8 cellular contexts compared by ENCODE assay signal in the genomic region with DNA sequence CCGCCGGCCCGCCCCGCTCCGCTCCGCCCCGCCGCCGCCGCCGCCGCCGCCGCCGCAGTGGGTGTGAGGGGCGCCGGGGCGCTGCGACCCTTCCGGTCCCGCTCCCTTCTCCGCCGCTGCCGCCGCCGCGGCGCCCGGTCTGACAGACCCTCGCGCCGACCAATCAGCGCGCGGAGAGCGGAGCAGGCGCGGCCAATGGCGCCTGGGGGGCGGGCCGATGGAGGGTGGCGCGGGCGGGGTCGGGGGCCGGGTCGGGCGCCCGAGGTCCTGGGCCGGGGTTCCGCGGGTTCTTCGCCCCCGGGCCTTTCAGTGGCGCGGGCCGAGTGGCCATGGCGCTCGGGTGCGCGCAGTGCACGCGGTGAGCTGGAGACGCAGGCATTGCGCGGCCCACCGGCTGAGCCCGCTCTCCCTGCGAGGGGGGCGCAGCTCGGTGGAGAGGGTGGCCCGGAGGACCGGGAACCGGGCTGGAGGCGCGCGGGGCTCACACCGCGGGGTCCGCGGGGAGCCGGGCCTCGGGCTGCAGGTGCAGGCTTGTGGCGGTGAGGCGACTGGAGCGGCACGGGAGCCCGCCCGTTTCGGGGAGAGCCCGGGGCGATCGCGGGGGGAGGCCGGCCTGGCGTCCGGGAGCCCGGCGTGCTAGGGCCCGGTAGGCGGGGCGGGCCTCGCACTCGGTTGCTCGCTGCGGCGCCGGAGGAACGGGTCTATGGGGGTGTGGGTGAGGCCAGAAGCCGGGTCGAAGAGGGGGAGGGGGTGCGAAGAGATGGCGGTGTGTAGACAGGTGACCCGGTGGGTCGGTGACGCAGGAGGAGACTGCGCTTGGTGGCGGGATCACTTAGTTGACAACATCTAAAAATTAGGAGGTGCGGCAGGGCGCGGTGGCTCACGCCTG. TPM values are rescaled to one million over a fixed set of nuclear protein-coding genes. Genes with fewer than 3 reads are reported as not detected.
DNase-seq lines count a peak whose midpoint lies in the region; ATAC-seq and TF ChIP-seq lines count a peak whose summit lies in the region.

Gene MAPK9 (minus strand): TSS at position 141 of the 889 bp plus-strand sequence. CDS start 11,522 bp downstream, outside the sequence.

- peaks cover 0 to 33% (median 17%) of the 10 kb centered on the region in 3 donors for H3K4me1 ChIP-seq in gastroesophageal sphincter

- peak; percentile 38 to 44 for TF ChIP-seq POLR2A in gastroesophageal sphincter (IDR thresholded peaks at IDR 0.05)

- H3K4me3 ChIP-seq in gastroesophageal sphincter, result peak within 1 kb of the TSS; percentile 82 to 99

- H3K27ac ChIP-seq in KOPT-K1 (ENCODE audit: low read depth, low read length, poor library complexity, severe bottlenecking), result peak within 1 kb of the TSS; percentile 87
- peak within 1 kb of the TSS; percentile 12 to 97 (median 96) for H3K27ac ChIP-seq in gastroesophageal sphincter
- peak within 1 kb of the TSS; percentile 88 for H3K27ac ChIP-seq in substantia nigra (ENCODE audit: low read depth, low read length, poor library complexity, severe bottlenecking)

- peak in 2 of 4 experiments; percentile 13 to 19 for TF ChIP-seq CTCF in gastroesophageal sphincter (IDR thresholded peaks at IDR 0.05)

- 0% methylated on average over 4 to 7 of the region's 122 CpGs for WGBS in gastroesophageal sphincter (ENCODE audit: low coverage in 1 of 2), 2 donors

- ATAC-seq in GM21737 (IDR thresholded peaks at IDR 0.05; ENCODE audit: unreplicated experiment) (peak; percentile 82), gastroesophageal sphincter (peak; percentile 94)

- peak; percentile 86 for DNase-seq in ELR (ENCODE audit: low read depth)
- DNase-seq in SK-N-DZ (ENCODE audit: low spot score), result peak; percentile 76
- peak; percentile 84 for DNase-seq in activated naive CD4-positive, alpha-beta T cell treated with Interleukin-2 at 50 U/mL for 16 hours
- peak in 53 of 56 donors; percentile 28 to 93 (median 73) for DNase-seq in nucleus accumbens (lab: John Stamatoyannopoulos, UW)
- peak in 48 of 49 donors; percentile 18 to 93 (median 76) for DNase-seq in substantia nigra (lab: John Stamatoyannopoulos, UW)

- no peaks in the 10 kb centered on the region for H3K27me3 ChIP-seq in gastroesophageal sphincter

- no peaks in the 10 kb centered on the region for H3K9me3 ChIP-seq in KOPT-K1 (ENCODE audit: insufficient read depth, low read length, poor library complexity, severe bottlenecking)
- H3K9me3 ChIP-seq in gastroesophageal sphincter, result no peaks in the 10 kb centered on the region

- no peak for TF ChIP-seq EP300 in gastroesophageal sphincter (IDR thresholded peaks at IDR 0.05)

- H3K36me3 ChIP-seq in KOPT-K1 (ENCODE audit: insufficient read depth, low read length) (0 out of 2 replicates have a peak, but pooled peaks cover 20% of the 10 kb centered on the region), gastroesophageal sphincter (no peaks in the 10 kb centered on the region)

RNA-seq across cellular contexts. Expression of gene MAPK9, which starts in this region (rescaled TPM):
- 23.9 and 27.6 TPM in 2 replicates for polyA plus RNA-seq in SK-N-DZ (2014; cell fraction: cytosol; rRNA removed)
- 28.9 and 45.1 TPM in 2 replicates for polyA plus RNA-seq in SK-N-DZ (2014; cell fraction: nucleus; rRNA removed)
- 10 to 100 TPM; 25.7 to 43.7 (median 35.7) TPM for total RNA-seq in gastroesophageal sphincter

Comparison
In these comparisons a context has a peak if more than half of its experiments do, and no peak if none do; other contexts are left out.
1. Peak in every context shown above with its lines: DNase-seq, ATAC-seq, H3K4me3 ChIP-seq and H3K27ac ChIP-seq.